Comparison of ENCODE assay signal across 1 cellular context in the genomic region with DNA sequence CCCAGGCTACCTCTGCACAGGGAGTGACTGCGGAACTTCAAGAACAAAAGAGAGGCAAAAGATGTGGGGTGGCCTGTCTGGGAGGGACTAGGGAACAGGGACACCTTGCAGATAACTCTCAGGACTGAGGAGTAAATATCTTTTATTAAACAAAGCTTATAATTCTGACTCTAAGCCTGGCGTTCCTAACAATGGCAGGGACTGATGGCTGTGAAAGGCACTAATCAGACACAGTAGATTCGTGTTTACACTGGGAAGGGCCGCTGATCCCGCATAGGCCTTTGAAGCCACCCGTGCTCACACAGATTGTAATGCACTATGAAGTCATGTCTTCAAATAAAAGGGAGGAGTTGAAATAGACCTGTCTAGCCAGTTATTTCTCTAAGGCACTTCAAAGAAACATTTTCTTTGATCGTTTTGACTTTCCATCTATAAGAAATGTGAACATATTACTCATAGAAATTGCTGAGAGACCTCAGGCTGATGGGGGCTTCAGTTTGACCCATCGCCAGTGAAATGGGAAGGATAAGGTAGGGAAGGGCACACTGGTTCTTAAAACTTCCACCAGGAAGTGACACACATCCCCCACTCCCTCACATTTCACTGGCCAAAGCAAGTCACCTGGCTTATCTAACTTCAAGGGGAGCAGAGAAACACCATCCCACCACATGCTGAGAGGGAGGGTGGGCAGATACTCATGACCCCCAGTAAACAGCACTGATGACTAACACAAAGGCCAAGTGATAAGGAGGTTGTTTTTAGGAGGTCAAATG.
TF ChIP-seq lines count a peak whose summit lies in the region.

No MANE protein-coding gene starts in this region.

TF ChIP-seq in HepG2, 621 proteins besides CTCF, POLR2A, EP300 and RAD21 (continued from another document and continues in another):
- TF ChIP-seq, protein P1, sequence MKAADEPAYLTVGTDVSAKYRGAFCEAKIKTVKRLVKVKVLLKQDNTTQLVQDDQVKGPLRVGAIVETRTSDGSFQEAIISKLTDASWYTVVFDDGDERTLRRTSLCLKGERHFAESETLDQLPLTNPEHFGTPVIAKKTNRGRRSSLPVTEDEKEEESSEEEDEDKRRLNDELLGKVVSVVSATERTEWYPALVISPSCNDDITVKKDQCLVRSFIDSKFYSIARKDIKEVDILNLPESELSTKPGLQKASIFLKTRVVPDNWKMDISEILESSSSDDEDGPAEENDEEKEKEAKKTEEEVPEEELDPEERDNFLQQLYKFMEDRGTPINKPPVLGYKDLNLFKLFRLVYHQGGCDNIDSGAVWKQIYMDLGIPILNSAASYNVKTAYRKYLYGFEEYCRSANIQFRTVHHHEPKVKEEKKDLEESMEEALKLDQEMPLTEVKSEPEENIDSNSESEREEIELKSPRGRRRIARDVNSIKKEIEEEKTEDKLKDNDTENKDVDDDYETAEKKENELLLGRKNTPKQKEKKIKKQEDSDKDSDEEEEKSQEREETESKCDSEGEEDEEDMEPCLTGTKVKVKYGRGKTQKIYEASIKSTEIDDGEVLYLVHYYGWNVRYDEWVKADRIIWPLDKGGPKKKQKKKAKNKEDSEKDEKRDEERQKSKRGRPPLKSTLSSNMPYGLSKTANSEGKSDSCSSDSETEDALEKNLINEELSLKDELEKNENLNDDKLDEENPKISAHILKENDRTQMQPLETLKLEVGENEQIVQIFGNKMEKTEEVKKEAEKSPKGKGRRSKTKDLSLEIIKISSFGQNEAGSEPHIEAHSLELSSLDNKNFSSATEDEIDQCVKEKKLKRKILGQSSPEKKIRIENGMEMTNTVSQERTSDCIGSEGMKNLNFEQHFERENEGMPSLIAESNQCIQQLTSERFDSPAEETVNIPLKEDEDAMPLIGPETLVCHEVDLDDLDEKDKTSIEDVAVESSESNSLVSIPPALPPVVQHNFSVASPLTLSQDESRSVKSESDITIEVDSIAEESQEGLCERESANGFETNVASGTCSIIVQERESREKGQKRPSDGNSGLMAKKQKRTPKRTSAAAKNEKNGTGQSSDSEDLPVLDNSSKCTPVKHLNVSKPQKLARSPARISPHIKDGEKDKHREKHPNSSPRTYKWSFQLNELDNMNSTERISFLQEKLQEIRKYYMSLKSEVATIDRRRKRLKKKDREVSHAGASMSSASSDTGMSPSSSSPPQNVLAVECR (CRISPR knock-in tag; IDR thresholded peaks at IDR 0.05; ENCODE audit: borderline replicate concordance), result no peak
- TF ChIP-seq ZNF569 (CRISPR knock-in tag; IDR thresholded peaks at IDR 0.05; ENCODE audit: borderline replicate concordance), result no peak
- TF ChIP-seq SKI (IDR thresholded peaks at IDR 0.05; ENCODE audit: partially characterized antibody), result peak; percentile 97
- no peak; the same call in 1 of the 2 replicates for TF ChIP-seq BRCA1 (CRISPR knock-in tag; IDR thresholded peaks at IDR 0.05)
- TF ChIP-seq PPARG (CRISPR knock-in tag; conservative IDR thresholded peaks at IDR 0.05), result peak; percentile 68
- TF ChIP-seq, protein P2, sequence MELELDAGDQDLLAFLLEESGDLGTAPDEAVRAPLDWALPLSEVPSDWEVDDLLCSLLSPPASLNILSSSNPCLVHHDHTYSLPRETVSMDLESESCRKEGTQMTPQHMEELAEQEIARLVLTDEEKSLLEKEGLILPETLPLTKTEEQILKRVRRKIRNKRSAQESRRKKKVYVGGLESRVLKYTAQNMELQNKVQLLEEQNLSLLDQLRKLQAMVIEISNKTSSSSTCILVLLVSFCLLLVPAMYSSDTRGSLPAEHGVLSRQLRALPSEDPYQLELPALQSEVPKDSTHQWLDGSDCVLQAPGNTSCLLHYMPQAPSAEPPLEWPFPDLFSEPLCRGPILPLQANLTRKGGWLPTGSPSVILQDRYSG (CRISPR knock-in tag; IDR thresholded peaks at IDR 0.05), result no peak
- TF ChIP-seq HOXA7 (CRISPR knock-in tag; IDR thresholded peaks at IDR 0.05), result no peak
- no peak for TF ChIP-seq PCBP2 (optimal IDR thresholded peaks at IDR 0.05; ENCODE audit: low read depth, low read length, poor library complexity, severe bottlenecking)
- TF ChIP-seq JUND (CRISPR knock-in tag; IDR thresholded peaks at IDR 0.05), result 0 out of 2 replicates have a peak, but pooled peaks have one; percentile 38
- TF ChIP-seq, protein P3, sequence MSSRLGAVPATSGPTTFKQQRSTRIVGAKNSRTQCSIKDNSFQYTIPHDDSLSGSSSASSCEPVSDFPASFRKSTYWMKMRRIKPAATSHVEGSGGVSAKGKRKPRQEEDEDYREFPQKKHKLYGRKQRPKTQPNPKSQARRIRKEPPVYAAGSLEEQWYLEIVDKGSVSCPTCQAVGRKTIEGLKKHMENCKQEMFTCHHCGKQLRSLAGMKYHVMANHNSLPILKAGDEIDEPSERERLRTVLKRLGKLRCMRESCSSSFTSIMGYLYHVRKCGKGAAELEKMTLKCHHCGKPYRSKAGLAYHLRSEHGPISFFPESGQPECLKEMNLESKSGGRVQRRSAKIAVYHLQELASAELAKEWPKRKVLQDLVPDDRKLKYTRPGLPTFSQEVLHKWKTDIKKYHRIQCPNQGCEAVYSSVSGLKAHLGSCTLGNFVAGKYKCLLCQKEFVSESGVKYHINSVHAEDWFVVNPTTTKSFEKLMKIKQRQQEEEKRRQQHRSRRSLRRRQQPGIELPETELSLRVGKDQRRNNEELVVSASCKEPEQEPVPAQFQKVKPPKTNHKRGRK (CRISPR knock-in tag; IDR thresholded peaks at IDR 0.05), result no peak
- TF ChIP-seq ZNF546 (CRISPR knock-in tag; conservative IDR thresholded peaks at IDR 0.05), result no peak
- TF ChIP-seq ETV6 (CRISPR knock-in tag; conservative IDR thresholded peaks at IDR 0.05), result no peak; the same call in 1 of the 2 replicates
- TF ChIP-seq, protein P4, sequence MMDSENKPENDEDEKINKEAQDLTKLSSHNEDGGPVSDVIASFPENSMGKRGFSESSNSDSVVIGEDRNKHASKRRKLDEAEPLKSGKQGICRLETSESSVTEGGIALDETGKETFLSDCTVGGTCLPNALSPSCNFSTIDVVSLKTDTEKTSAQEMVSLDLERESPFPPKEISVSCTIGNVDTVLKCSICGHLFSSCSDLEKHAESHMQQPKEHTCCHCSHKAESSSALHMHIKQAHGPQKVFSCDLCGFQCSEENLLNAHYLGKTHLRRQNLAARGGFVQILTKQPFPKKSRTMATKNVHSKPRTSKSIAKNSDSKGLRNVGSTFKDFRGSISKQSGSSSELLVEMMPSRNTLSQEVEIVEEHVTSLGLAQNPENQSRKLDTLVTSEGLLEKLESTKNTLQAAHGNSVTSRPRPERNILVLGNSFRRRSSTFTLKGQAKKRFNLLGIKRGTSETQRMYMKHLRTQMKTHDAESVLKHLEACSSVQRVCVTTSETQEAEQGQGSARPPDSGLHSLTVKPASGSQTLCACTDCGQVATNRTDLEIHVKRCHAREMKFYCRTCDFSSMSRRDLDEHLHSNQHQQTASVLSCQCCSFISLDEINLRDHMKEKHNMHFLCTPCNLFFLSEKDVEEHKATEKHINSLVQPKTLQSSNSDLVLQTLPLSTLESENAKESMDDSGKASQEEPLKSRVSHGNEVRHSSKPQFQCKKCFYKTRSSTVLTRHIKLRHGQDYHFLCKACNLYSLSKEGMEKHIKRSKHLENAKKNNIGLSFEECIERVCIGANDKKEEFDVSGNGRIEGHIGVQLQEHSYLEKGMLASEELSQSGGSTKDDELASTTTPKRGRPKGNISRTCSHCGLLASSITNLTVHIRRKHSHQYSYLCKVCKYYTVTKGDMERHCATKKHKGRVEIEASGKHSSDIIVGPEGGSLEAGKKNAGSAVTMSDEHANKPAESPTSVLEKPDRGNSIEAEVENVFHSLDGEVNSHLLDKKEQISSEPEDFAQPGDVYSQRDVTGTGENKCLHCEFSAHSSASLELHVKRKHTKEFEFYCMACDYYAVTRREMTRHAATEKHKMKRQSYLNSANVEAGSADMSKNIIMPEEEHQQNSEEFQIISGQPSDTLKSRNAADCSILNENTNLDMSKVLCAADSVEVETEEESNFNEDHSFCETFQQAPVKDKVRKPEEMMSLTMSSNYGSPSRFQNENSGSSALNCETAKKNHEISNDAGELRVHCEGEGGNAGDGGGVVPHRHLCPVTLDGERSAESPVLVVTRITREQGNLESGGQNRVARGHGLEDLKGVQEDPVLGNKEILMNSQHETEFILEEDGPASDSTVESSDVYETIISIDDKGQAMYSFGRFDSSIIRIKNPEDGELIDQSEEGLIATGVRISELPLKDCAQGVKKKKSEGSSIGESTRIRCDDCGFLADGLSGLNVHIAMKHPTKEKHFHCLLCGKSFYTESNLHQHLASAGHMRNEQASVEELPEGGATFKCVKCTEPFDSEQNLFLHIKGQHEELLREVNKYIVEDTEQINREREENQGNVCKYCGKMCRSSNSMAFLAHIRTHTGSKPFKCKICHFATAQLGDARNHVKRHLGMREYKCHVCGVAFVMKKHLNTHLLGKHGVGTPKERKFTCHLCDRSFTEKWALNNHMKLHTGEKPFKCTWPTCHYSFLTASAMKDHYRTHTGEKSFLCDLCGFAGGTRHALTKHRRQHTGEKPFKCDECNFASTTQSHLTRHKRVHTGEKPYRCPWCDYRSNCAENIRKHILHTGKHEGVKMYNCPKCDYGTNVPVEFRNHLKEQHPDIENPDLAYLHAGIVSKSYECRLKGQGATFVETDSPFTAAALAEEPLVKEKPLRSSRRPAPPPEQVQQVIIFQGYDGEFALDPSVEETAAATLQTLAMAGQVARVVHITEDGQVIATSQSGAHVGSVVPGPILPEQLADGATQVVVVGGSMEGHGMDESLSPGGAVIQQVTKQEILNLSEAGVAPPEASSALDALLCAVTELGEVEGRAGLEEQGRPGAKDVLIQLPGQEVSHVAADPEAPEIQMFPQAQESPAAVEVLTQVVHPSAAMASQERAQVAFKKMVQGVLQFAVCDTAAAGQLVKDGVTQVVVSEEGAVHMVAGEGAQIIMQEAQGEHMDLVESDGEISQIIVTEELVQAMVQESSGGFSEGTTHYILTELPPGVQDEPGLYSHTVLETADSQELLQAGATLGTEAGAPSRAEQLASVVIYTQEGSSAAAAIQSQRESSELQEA (CRISPR knock-in tag; IDR thresholded peaks at IDR 0.05; ENCODE audit: not compliant biosample characterization), result no peak
- TF ChIP-seq FOXM1 (CRISPR knock-in tag; IDR thresholded peaks at IDR 0.05), result no peak
- no peak for TF ChIP-seq ZNF549 (CRISPR knock-in tag; IDR thresholded peaks at IDR 0.05)
- TF ChIP-seq TARDBP (CRISPR knock-in tag; IDR thresholded peaks at IDR 0.05), result peak; percentile 66; the same call in 1 of the 2 replicates
- TF ChIP-seq, protein P5, sequence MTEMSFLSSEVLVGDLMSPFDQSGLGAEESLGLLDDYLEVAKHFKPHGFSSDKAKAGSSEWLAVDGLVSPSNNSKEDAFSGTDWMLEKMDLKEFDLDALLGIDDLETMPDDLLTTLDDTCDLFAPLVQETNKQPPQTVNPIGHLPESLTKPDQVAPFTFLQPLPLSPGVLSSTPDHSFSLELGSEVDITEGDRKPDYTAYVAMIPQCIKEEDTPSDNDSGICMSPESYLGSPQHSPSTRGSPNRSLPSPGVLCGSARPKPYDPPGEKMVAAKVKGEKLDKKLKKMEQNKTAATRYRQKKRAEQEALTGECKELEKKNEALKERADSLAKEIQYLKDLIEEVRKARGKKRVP (CRISPR knock-in tag; IDR thresholded peaks at IDR 0.05), result no peak
- TF ChIP-seq, protein P6, sequence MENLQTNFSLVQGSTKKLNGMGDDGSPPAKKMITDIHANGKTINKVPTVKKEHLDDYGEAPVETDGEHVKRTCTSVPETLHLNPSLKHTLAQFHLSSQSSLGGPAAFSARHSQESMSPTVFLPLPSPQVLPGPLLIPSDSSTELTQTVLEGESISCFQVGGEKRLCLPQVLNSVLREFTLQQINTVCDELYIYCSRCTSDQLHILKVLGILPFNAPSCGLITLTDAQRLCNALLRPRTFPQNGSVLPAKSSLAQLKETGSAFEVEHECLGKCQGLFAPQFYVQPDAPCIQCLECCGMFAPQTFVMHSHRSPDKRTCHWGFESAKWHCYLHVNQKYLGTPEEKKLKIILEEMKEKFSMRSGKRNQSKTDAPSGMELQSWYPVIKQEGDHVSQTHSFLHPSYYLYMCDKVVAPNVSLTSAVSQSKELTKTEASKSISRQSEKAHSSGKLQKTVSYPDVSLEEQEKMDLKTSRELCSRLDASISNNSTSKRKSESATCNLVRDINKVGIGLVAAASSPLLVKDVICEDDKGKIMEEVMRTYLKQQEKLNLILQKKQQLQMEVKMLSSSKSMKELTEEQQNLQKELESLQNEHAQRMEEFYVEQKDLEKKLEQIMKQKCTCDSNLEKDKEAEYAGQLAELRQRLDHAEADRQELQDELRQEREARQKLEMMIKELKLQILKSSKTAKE (CRISPR knock-in tag; IDR thresholded peaks at IDR 0.05; ENCODE audit: borderline replicate concordance), result peak; percentile 89
- TF ChIP-seq, protein P7, sequence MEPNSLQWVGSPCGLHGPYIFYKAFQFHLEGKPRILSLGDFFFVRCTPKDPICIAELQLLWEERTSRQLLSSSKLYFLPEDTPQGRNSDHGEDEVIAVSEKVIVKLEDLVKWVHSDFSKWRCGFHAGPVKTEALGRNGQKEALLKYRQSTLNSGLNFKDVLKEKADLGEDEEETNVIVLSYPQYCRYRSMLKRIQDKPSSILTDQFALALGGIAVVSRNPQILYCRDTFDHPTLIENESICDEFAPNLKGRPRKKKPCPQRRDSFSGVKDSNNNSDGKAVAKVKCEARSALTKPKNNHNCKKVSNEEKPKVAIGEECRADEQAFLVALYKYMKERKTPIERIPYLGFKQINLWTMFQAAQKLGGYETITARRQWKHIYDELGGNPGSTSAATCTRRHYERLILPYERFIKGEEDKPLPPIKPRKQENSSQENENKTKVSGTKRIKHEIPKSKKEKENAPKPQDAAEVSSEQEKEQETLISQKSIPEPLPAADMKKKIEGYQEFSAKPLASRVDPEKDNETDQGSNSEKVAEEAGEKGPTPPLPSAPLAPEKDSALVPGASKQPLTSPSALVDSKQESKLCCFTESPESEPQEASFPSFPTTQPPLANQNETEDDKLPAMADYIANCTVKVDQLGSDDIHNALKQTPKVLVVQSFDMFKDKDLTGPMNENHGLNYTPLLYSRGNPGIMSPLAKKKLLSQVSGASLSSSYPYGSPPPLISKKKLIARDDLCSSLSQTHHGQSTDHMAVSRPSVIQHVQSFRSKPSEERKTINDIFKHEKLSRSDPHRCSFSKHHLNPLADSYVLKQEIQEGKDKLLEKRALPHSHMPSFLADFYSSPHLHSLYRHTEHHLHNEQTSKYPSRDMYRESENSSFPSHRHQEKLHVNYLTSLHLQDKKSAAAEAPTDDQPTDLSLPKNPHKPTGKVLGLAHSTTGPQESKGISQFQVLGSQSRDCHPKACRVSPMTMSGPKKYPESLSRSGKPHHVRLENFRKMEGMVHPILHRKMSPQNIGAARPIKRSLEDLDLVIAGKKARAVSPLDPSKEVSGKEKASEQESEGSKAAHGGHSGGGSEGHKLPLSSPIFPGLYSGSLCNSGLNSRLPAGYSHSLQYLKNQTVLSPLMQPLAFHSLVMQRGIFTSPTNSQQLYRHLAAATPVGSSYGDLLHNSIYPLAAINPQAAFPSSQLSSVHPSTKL (CRISPR knock-in tag; IDR thresholded peaks at IDR 0.05), result peak; percentile 91
- TF ChIP-seq, protein P8, sequence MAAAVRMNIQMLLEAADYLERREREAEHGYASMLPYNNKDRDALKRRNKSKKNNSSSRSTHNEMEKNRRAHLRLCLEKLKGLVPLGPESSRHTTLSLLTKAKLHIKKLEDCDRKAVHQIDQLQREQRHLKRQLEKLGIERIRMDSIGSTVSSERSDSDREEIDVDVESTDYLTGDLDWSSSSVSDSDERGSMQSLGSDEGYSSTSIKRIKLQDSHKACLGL (CRISPR knock-in tag; IDR thresholded peaks at IDR 0.05), result no peak
- TF ChIP-seq RCOR2 (CRISPR knock-in tag; IDR thresholded peaks at IDR 0.05), result no peak; the same call in 1 of the 2 replicates
- TF ChIP-seq NFATC3 (CRISPR knock-in tag; IDR thresholded peaks at IDR 0.05), result no peak
- no peak for TF ChIP-seq ZNF550 (CRISPR knock-in tag; IDR thresholded peaks at IDR 0.05; ENCODE audit: borderline replicate concordance)
- no peak for TF ChIP-seq CCAR2 (optimal IDR thresholded peaks at IDR 0.05; ENCODE audit: low read depth, low read length)
- no peak for TF ChIP-seq SPEN (CRISPR knock-in tag; IDR thresholded peaks at IDR 0.05; ENCODE audit: low read depth)
- 0 out of 2 replicates have a peak, but pooled peaks have one; percentile 22 for TF ChIP-seq KDM3A (CRISPR knock-in tag; IDR thresholded peaks at IDR 0.05; ENCODE audit: low read depth)
- no peak for TF ChIP-seq NR3C1 (CRISPR knock-in tag; IDR thresholded peaks at IDR 0.05)
